Comparison of ENCODE assay signal across 2 cellular contexts in the genomic region with DNA sequence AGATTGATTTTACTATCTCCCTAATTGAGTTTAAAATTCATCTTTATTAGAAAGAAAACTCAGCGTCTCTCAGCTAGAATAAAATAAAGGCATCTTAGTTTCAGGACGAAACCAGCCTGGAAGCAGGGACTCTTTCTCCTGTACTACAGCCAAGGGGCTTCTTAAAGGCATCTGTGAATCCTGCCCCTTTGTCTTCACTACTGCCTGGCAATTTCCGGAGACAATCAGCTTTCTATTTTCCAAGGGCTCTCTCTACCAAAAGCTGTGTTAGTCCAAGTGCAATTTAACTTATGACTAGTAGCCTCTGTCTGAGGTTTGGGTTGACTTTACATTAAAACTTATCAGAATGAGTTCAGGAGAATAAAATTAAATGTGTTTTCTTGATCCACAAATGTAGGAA.
TF ChIP-seq lines count a peak whose summit lies in the region.

No MANE protein-coding gene starts in this region.

TF ChIP-seq in SK-N-SH, 30 proteins besides CTCF, POLR2A, EP300 and RAD21 (continued from another document):
- TF ChIP-seq, protein P1, sequence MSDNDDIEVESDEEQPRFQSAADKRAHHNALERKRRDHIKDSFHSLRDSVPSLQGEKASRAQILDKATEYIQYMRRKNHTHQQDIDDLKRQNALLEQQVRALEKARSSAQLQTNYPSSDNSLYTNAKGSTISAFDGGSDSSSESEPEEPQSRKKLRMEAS (IDR thresholded peaks at IDR 0.05; ENCODE audit: low read depth): no peak
- TF ChIP-seq, protein P2, sequence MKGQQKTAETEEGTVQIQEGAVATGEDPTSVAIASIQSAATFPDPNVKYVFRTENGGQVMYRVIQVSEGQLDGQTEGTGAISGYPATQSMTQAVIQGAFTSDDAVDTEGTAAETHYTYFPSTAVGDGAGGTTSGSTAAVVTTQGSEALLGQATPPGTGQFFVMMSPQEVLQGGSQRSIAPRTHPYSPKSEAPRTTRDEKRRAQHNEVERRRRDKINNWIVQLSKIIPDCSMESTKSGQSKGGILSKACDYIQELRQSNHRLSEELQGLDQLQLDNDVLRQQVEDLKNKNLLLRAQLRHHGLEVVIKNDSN (IDR thresholded peaks at IDR 0.05; ENCODE audit: borderline replicate concordance, low read depth): no peak
- no peak for TF ChIP-seq JUND (IDR thresholded peaks at IDR 0.05)
- no peak for TF ChIP-seq ELF1 (IDR thresholded peaks at IDR 0.05)
- TF ChIP-seq GATA2 (CRISPR knock-in tag; IDR thresholded peaks at IDR 0.05): no peak
- no peak for TF ChIP-seq FOSL2 (IDR thresholded peaks at IDR 0.05; ENCODE audit: borderline replicate concordance, low read depth)
- TF ChIP-seq FOXM1 (IDR thresholded peaks at IDR 0.05; ENCODE audit: low read depth): no peak
- no peak for TF ChIP-seq TCF12 (IDR thresholded peaks at IDR 0.05)
- no peak for TF ChIP-seq NFIC (IDR thresholded peaks at IDR 0.05; ENCODE audit: borderline replicate concordance)

TF ChIP-seq in SK-N-SH treated with all-trans-retinoic acid at 6 μM for 48 hours, 23 proteins besides CTCF, POLR2A, EP300 and RAD21 (continued from another document):
- TF ChIP-seq, protein P3, sequence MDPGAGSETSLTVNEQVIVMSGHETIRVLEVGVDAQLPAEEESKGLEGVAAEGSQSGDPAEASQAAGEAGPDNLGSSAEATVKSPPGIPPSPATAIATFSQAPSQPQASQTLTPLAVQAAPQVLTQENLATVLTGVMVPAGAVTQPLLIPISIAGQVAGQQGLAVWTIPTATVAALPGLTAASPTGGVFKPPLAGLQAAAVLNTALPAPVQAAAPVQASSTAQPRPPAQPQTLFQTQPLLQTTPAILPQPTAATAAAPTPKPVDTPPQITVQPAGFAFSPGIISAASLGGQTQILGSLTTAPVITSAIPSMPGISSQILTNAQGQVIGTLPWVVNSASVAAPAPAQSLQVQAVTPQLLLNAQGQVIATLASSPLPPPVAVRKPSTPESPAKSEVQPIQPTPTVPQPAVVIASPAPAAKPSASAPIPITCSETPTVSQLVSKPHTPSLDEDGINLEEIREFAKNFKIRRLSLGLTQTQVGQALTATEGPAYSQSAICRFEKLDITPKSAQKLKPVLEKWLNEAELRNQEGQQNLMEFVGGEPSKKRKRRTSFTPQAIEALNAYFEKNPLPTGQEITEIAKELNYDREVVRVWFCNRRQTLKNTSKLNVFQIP (CRISPR knock-in tag; IDR thresholded peaks at IDR 0.05; ENCODE audit: borderline replicate concordance, low read depth): no peak
- TF ChIP-seq ZNF565 (CRISPR knock-in tag; conservative IDR thresholded peaks at IDR 0.05; ENCODE audit: low read depth): no peak
- no peak for TF ChIP-seq TCF4 (CRISPR knock-in tag; IDR thresholded peaks at IDR 0.05; ENCODE audit: borderline replicate concordance)
- no peak for TF ChIP-seq ZFP3 (CRISPR knock-in tag; IDR thresholded peaks at IDR 0.05)
- TF ChIP-seq, protein P4, sequence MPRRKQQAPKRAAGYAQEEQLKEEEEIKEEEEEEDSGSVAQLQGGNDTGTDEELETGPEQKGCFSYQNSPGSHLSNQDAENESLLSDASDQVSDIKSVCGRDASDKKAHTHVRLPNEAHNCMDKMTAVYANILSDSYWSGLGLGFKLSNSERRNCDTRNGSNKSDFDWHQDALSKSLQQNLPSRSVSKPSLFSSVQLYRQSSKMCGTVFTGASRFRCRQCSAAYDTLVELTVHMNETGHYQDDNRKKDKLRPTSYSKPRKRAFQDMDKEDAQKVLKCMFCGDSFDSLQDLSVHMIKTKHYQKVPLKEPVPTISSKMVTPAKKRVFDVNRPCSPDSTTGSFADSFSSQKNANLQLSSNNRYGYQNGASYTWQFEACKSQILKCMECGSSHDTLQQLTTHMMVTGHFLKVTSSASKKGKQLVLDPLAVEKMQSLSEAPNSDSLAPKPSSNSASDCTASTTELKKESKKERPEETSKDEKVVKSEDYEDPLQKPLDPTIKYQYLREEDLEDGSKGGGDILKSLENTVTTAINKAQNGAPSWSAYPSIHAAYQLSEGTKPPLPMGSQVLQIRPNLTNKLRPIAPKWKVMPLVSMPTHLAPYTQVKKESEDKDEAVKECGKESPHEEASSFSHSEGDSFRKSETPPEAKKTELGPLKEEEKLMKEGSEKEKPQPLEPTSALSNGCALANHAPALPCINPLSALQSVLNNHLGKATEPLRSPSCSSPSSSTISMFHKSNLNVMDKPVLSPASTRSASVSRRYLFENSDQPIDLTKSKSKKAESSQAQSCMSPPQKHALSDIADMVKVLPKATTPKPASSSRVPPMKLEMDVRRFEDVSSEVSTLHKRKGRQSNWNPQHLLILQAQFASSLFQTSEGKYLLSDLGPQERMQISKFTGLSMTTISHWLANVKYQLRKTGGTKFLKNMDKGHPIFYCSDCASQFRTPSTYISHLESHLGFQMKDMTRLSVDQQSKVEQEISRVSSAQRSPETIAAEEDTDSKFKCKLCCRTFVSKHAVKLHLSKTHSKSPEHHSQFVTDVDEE (CRISPR knock-in tag; IDR thresholded peaks at IDR 0.05): no peak
- TF ChIP-seq ZFP30 (CRISPR knock-in tag; IDR thresholded peaks at IDR 0.05): no peak
- no peak for TF ChIP-seq ISL1 (CRISPR knock-in tag; IDR thresholded peaks at IDR 0.05)
- no peak for TF ChIP-seq PPARA (CRISPR knock-in tag; IDR thresholded peaks at IDR 0.05; ENCODE audit: borderline replicate concordance)
- TF ChIP-seq TOX (CRISPR knock-in tag; IDR thresholded peaks at IDR 0.05; ENCODE audit: borderline replicate concordance): no peak
- TF ChIP-seq, protein P5, sequence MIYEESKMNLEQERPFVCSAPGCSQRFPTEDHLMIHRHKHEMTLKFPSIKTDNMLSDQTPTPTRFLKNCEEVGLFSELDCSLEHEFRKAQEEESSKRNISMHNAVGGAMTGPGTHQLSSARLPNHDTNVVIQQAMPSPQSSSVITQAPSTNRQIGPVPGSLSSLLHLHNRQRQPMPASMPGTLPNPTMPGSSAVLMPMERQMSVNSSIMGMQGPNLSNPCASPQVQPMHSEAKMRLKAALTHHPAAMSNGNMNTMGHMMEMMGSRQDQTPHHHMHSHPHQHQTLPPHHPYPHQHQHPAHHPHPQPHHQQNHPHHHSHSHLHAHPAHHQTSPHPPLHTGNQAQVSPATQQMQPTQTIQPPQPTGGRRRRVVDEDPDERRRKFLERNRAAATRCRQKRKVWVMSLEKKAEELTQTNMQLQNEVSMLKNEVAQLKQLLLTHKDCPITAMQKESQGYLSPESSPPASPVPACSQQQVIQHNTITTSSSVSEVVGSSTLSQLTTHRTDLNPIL (CRISPR knock-in tag; IDR thresholded peaks at IDR 0.05; ENCODE audit: low read depth): no peak
- TF ChIP-seq GLIS3 (CRISPR knock-in tag; IDR thresholded peaks at IDR 0.05): no peak
- TF ChIP-seq BACH2 (CRISPR knock-in tag; IDR thresholded peaks at IDR 0.05; ENCODE audit: borderline replicate concordance): no peak
